34 cellular contexts compared by ENCODE assay signal in the genomic region with DNA sequence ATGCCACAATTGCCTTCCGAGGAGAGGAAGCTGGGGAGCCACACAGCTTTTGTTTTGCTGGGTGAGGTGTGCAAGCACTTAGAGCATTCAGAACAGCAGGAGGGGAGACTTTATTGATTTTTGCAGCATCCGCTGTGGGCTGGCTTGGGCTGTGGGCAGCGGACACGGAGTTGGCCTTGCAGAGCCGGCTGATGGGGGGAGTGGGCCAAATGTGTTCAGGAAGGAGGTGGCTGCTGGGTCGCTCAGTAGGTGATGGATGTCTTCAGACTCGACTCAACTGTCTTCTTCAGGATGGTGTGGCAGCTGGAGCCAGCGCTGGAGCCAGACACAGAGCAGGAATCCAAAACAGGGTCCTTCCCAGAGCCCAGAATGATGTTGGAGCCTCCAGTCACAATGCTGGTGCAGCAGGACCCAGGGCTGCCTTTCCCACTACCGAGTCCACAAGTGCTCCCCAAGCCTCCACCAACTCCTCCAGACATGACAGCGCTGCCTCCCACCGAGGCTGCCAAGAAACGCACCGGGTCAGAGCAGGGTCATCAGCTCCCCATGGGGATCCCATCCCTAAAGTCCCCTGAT. TPM values are rescaled to one million over a fixed set of nuclear protein-coding genes. Genes with fewer than 3 reads are reported as not detected.
A peak's percentile ranks its signal among the peaks of the same experiment; 100 is the strongest.
DNase-seq lines count a peak whose midpoint lies in the region; ATAC-seq, FAIRE-seq and TF ChIP-seq lines count a peak whose summit lies in the region.
"Had no signal": no experiment of that assay in that cellular context is flagged by ENCODE, and none has a peak within 500 bp of the region (broad histone marks: within the 10 kb centered on the region; RNA-seq: fewer than 3 reads in every experiment).

No MANE protein-coding gene starts in this region.

- no peak overlapping the region for H4K8ac ChIP-seq in H1 (ENCODE audit: extremely low read depth, insufficient read depth, low read length)

- H3K36me3 ChIP-seq in H1 (ENCODE audit: control insufficient read depth in 2 of 4, insufficient read depth in 4 of 4, low read length in 3 of 4) (no peaks in the 10 kb centered on the region), upper lobe of left lung (no peaks in the 10 kb centered on the region), right lobe of liver (no peaks in the 10 kb centered on the region), vagina (no peaks in the 10 kb centered on the region)
- H3K36me3 ChIP-seq: ascending aorta, colonic mucosa had no signal

- no peak overlapping the region for H2AK5ac ChIP-seq in H1 (ENCODE audit: low read depth, low read length)

- H3K4me1 ChIP-seq in H1 (replicated peaks in 1 of 4; ENCODE audit: control insufficient read depth in 3 of 4, insufficient read depth in 4 of 4, low read length in 3 of 4) (no peaks in the 10 kb centered on the region), upper lobe of left lung (no peaks in the 10 kb centered on the region), right lobe of liver (no peaks in the 10 kb centered on the region), vagina (no peaks in the 10 kb centered on the region)
- H3K4me1 ChIP-seq: ascending aorta, colonic mucosa had no signal

- no peaks in the 10 kb centered on the region for H3K27me3 Mint-ChIP-seq in activated naive CD8-positive, alpha-beta T cell
- H3K27me3 Mint-ChIP-seq in activated naive CD8-positive, alpha-beta T cell treated with anti-CD3 and anti-CD28 coated beads for 36 hours: no peaks in the 10 kb centered on the region

- no peak overlapping the region for H2BK120ac ChIP-seq in H1 (replicated peaks; ENCODE audit: low read depth, low read length)

- H3K4me1 Mint-ChIP-seq in activated naive CD8-positive, alpha-beta T cell (ENCODE audit: low read depth): peaks cover 51% of the 10 kb centered on the region
- H3K4me1 Mint-ChIP-seq in activated naive CD8-positive, alpha-beta T cell treated with anti-CD3 and anti-CD28 coated beads for 36 hours: peaks cover 47% of the 10 kb centered on the region
- H3K4me1 Mint-ChIP-seq: nephron had no signal

- ATAC-seq in upper lobe of left lung (ENCODE audit: low FRiP score in 2 of 2): no peak
- ATAC-seq in right lobe of liver: no peak
- ATAC-seq: activated CD4-positive, CD25-positive, alpha-beta regulatory T cell treated with anti-CD3 and anti-CD28 coated beads, Interleukin-2, amount 50 U/mL, for 24 hours; activated CD8-positive, alpha-beta memory T cell treated with anti-CD3 and anti-CD28 coated beads, Interleukin-2, amount 10 ng/mL, durations not matched to agents 7 days and 5 days; left colon; Right ventricle myocardium inferior; stimulated activated memory B cell treated with anti-CD40 and anti-IgM and Interleukin-4, amounts not matched to agents 10 μg/mL and 1 μg/mL and 100 μg/mL, for 72 hours had no signal

- H3K18ac ChIP-seq in H1 (ENCODE audit: extremely low read depth, low read length): no peak overlapping the region

- no peak for TF ChIP-seq EP300 in H1 (IDR thresholded peaks at IDR 0.05; ENCODE audit: borderline replicate concordance in 1 of 2, low read depth in 2 of 2, low read length in 2 of 2)
- no peak for TF ChIP-seq EP300 in upper lobe of left lung (IDR thresholded peaks at IDR 0.05)

- TF ChIP-seq CTCF in H1 (IDR thresholded peaks at IDR 0.05; ENCODE audit: control extremely low read depth in 1 of 3, insufficient read depth in 1 of 3, low read depth in 1 of 3, low read length in 3 of 3) (no peak; a peak in 1 of 4 replicates), upper lobe of left lung (IDR thresholded peaks at IDR 0.05) (no peak), right lobe of liver (IDR thresholded peaks at IDR 0.05) (no peak), vagina (IDR thresholded peaks at IDR 0.05) (no peak)

- no peak overlapping the region for H3K56ac ChIP-seq in H1 (replicated peaks; ENCODE audit: insufficient read length, low read depth, low read length)

- no peak overlapping the region for H2BK5ac ChIP-seq in H1 (ENCODE audit: low read depth, low read length)

- no peak overlapping the region for H4K91ac ChIP-seq in H1 (replicated peaks; ENCODE audit: insufficient read length, low read length)

- H3K9me3 ChIP-seq in H1 (ENCODE audit: insufficient read depth in 2 of 2, low read depth in 1 of 2, low read length in 1 of 2): no peaks in the 10 kb centered on the region; a peak in 1 of 4 replicates
- no peaks in the 10 kb centered on the region for H3K9me3 ChIP-seq in upper lobe of left lung
- H3K9me3 ChIP-seq in right lobe of liver: no peaks in the 10 kb centered on the region
- H3K9me3 ChIP-seq in vagina: no peaks in the 10 kb centered on the region
- H3K9me3 ChIP-seq: ascending aorta, colonic mucosa, SK-N-SH had no signal

- H3K23me2 ChIP-seq in H1 (ENCODE audit: low read depth, low read length): no peaks in the 10 kb centered on the region

- peak overlapping the region; percentile 51 for H3K27ac Mint-ChIP-seq in activated naive CD8-positive, alpha-beta T cell
- H3K27ac Mint-ChIP-seq in activated naive CD8-positive, alpha-beta T cell treated with anti-CD3 and anti-CD28 coated beads for 36 hours: no peak overlapping the region
- H3K27ac Mint-ChIP-seq: activated CD8-positive, alpha-beta memory T cell treated with anti-CD3 and anti-CD28 coated beads, Interleukin-2, amount 10 ng/mL, durations not matched to agents 7 days and 5 days; CD4-positive, alpha-beta T cell; nephron; stimulated activated memory B cell treated with anti-CD40 and anti-IgM and Interleukin-4, amounts not matched to agents 10 μg/mL and 1 μg/mL and 100 μg/mL, for 72 hours; type B pancreatic cell had no signal

- H2AFZ ChIP-seq in H1 (ENCODE audit: low read length): no peak overlapping the region
- H2AFZ ChIP-seq: GM23248 had no signal

- POLR2A ChIA-PET in H1 (lab: Charles Lee; ENCODE audit: partially characterized antibody): interaction anchor here (0.5 kb wide), 1 partner anchor 796 kb away, joined by 3 read pairs; no protein-coding TSS in a partner anchor

- H3K27ac ChIP-seq in H1 (ENCODE audit: low read depth, low read length) (no peak overlapping the region), upper lobe of left lung (no peak overlapping the region), right lobe of liver (no peak overlapping the region), vagina (no peak overlapping the region)
- H3K27ac ChIP-seq: ascending aorta, colonic mucosa, epithelial cell of prostate, GM23248 had no signal

- intact Hi-C loops in right lobe of liver (cut with DNase I) (no loop called here), vagina (cut with DNase I) (no loop called here)

- H3K9me3 Mint-ChIP-seq in activated naive CD8-positive, alpha-beta T cell (ENCODE audit: low read depth): no peaks in the 10 kb centered on the region
- H3K9me3 Mint-ChIP-seq in activated naive CD8-positive, alpha-beta T cell treated with anti-CD3 and anti-CD28 coated beads for 36 hours: no peaks in the 10 kb centered on the region
- H3K9me3 Mint-ChIP-seq: CD4-positive, alpha-beta T cell; nephron; type B pancreatic cell had no signal

- no peak for DNase-seq in activated naive CD8-positive, alpha-beta T cell treated with anti-CD3 and anti-CD28 coated beads for 36 hours
- peak; percentile 39 for DNase-seq in NCI-H345 treated with DMSO at 0.1 percent for 48 hours (lab: John Stamatoyannopoulos, UW; ENCODE audit: unreplicated experiment)
- no peak for DNase-seq in H1 (ENCODE audit: low read depth in 1 of 2, low spot score in 2 of 2)
- no peak for DNase-seq in upper lobe of left lung
- no peak for DNase-seq in right lobe of liver
- DNase-seq in vagina (ENCODE audit: extremely low spot score in 2 of 2): no peak
- DNase-seq: activated CD4-positive, alpha-beta T cell treated with anti-CD3 and anti-CD28 coated beads, Interleukin-2, amount 50 U/mL, for 4 hours; activated CD8-positive, alpha-beta memory T cell treated with anti-CD3 and anti-CD28 coated beads, Interleukin-2, amount 10 ng/mL, durations not matched to agents 7 days and 5 days; activated naive CD4-positive, alpha-beta T cell treated with Interleukin-2 at 50 U/mL for 16 hours; activated T-cell treated with anti-CD3 and anti-CD28 coated beads, Interleukin-2, amount 50 U/mL, for 48 hours; CD4-positive, alpha-beta T cell; colonic mucosa; effector CD4-positive, alpha-beta T cell; GM23248; hypothalamus; left colon; NCI-H1105 treated with DMSO at 0.1 percent for 48 hours; NCI-H2081; NCI-H524; SK-N-SH; T-helper 2 cell had no signal

- H3K4me3 ChIP-seq in H1 (ENCODE audit: extremely low read depth in 1 of 4, insufficient read depth in 2 of 4, low read depth in 3 of 4, low read length in 4 of 4) (no peak overlapping the region), upper lobe of left lung (no peak overlapping the region), right lobe of liver (no peak overlapping the region), vagina (no peak overlapping the region)
- H3K4me3 ChIP-seq: ascending aorta, colonic mucosa, GM23248 had no signal

- CTCF ChIA-PET in H1 (lab: Charles Lee; ENCODE audit: partially characterized antibody): interaction anchor here (0.7 to 2.2 kb wide), 12 partner anchors 10 to 443 kb away, joined by 3 to 6 read pairs (median 4); no protein-coding TSS in a partner anchor

- FAIRE-seq in H1 (lab: Jason Lieb, UNC): no peak

- 87% methylated on average over 13 of the region's 13 CpGs; no CpG with 5 or more reads in 1 of the 2 experiments for WGBS in H1 (ENCODE audit: extremely low coverage in 1 of 2, insufficient coverage in 1 of 2, insufficient read length in 1 of 2, insufficient replicate concordance in 2 of 2, low coverage in 1 of 2, low lambda C conversion rate in 2 of 2, missing lambda C conversion rate in 1 of 2), 2 experiments
- 57 to 59% methylated on average over 11 to 13 of the region's 13 CpGs for WGBS in upper lobe of left lung, 2 donors
- 41% methylated on average over 4 of the region's 13 CpGs for WGBS in right lobe of liver (ENCODE audit: insufficient coverage, low coverage, low lambda C conversion rate, missing lambda C conversion rate)

- H3K23ac ChIP-seq in H1 (ENCODE audit: insufficient read length): no peak overlapping the region

- H3K9ac ChIP-seq in H1 (replicated peaks in 1 of 4; ENCODE audit: extremely low read depth in 1 of 4, low read depth in 3 of 4, low read length in 3 of 4): no peak overlapping the region
- H3K9ac ChIP-seq: GM23248, SK-N-SH had no signal

- no peak for TF ChIP-seq POLR2A in H1 (IDR thresholded peaks at IDR 0.05; ENCODE audit: control extremely low read depth in 1 of 2, low read depth in 2 of 2, low read length in 2 of 2)
- no peak for TF ChIP-seq POLR2A in upper lobe of left lung (IDR thresholded peaks at IDR 0.05)
- TF ChIP-seq POLR2A in right lobe of liver (IDR thresholded peaks at IDR 0.05): no peak
- TF ChIP-seq POLR2A in vagina (IDR thresholded peaks at IDR 0.05): no peak

- no peaks in the 10 kb centered on the region for H3K79me1 ChIP-seq in H1 (ENCODE audit: low read depth, low read length)

- H4K5ac ChIP-seq in H1 (ENCODE audit: insufficient read length, low read depth, low read length): no peak overlapping the region

- H3K79me2 ChIP-seq in H1 (ENCODE audit: control insufficient read depth in 1 of 2, insufficient read depth in 2 of 2, low read length in 2 of 2): no peaks in the 10 kb centered on the region

- H3K36me3 Mint-ChIP-seq in activated naive CD8-positive, alpha-beta T cell: no peaks in the 10 kb centered on the region
- no peaks in the 10 kb centered on the region for H3K36me3 Mint-ChIP-seq in activated naive CD8-positive, alpha-beta T cell treated with anti-CD3 and anti-CD28 coated beads for 36 hours
- H3K36me3 Mint-ChIP-seq: activated CD8-positive, alpha-beta memory T cell treated with anti-CD3 and anti-CD28 coated beads, Interleukin-2, amount 10 ng/mL, durations not matched to agents 7 days and 5 days; stimulated activated memory B cell treated with anti-CD40 and anti-IgM and Interleukin-4, amounts not matched to agents 10 μg/mL and 1 μg/mL and 100 μg/mL, for 72 hours; type B pancreatic cell had no signal

- no peaks in the 10 kb centered on the region for H4K20me1 ChIP-seq in H1 (replicated peaks in 1 of 2; ENCODE audit: control insufficient read depth in 1 of 2, insufficient read depth in 2 of 2, low read length in 2 of 2)

- no peak overlapping the region for H2BK12ac ChIP-seq in H1 (ENCODE audit: low read depth, low read length)

- no peak overlapping the region for H2BK15ac ChIP-seq in H1 (ENCODE audit: low read length)

- no peak overlapping the region for H3K14ac ChIP-seq in H1 (ENCODE audit: insufficient read length)

- no peak overlapping the region for H2BK20ac ChIP-seq in H1 (ENCODE audit: low read length)

- no peak overlapping the region for H3K4me2 ChIP-seq in H1 (ENCODE audit: insufficient read depth in 1 of 2, low read depth in 2 of 2, low read length in 2 of 2)
- H3K4me2 ChIP-seq: SK-N-SH had no signal

- no peak overlapping the region for H3K4me3 Mint-ChIP-seq in activated naive CD8-positive, alpha-beta T cell
- no peak overlapping the region for H3K4me3 Mint-ChIP-seq in activated naive CD8-positive, alpha-beta T cell treated with anti-CD3 and anti-CD28 coated beads for 36 hours
- H3K4me3 Mint-ChIP-seq: activated CD8-positive, alpha-beta memory T cell treated with anti-CD3 and anti-CD28 coated beads, Interleukin-2, amount 10 ng/mL, durations not matched to agents 7 days and 5 days; CD4-positive, alpha-beta T cell; nephron; stimulated activated memory B cell treated with anti-CD40 and anti-IgM and Interleukin-4, amounts not matched to agents 10 μg/mL and 1 μg/mL and 100 μg/mL, for 72 hours; type B pancreatic cell had no signal

- no peak overlapping the region for H3K4ac ChIP-seq in H1 (replicated peaks; ENCODE audit: insufficient read length, low read depth, low read length)

- H3K27me3 ChIP-seq in H1 (replicated peaks in 1 of 4; ENCODE audit: control insufficient read depth in 3 of 4, extremely low read depth in 1 of 4, insufficient read depth in 3 of 4, low read length in 3 of 4) (peaks cover 0 to 2% (median 0%) of the 10 kb centered on the region in 4 experiments; a peak in 1 of 7 replicates), upper lobe of left lung (no peaks in the 10 kb centered on the region), right lobe of liver (no peaks in the 10 kb centered on the region), vagina (no peaks in the 10 kb centered on the region)
- H3K27me3 ChIP-seq: ascending aorta, colonic mucosa had no signal

- peak; percentile 6 to 18; a peak in 1 of 4 replicates for TF ChIP-seq RAD21 in H1 (IDR thresholded peaks at IDR 0.05 in 1 of 2, conservative IDR thresholded peaks at IDR 0.05 in 1 of 2; ENCODE audit: low read depth in 2 of 2, low read length in 2 of 2)

RNA-seq across cellular contexts. Expression of gene KRT79, which starts 4.8 kb away (rescaled TPM):
- total RNA-seq in activated naive CD8-positive, alpha-beta T cell treated with anti-CD3 and anti-CD28 coated beads for 36 hours: under 1 TPM; 0.95 to 0.96 TPM
- total RNA-seq in H1 (2021; fragmentation: NEBNext Ultra II Directional; extraction: Animal tissue kit (Norgen Biotek cat#: 25700)): not detected in 2 replicates
- not detected in 2 replicates for polyA plus RNA-seq in H1 (2011; rRNA removed)
- not detected for polyA plus RNA-seq in H1 (2011; cell fraction: cytosol; rRNA removed)
- not detected for polyA plus RNA-seq in H1 (2011; cell fraction: nucleus; rRNA removed)
- polyA plus RNA-seq in H1 (2012, experiment 1 of 2): not detected in 4 replicates
- not detected for polyA plus RNA-seq in H1 (2012, experiment 2 of 2)
- not detected for polyA plus RNA-seq in H1 (2013, experiment 1 of 2)
- polyA plus RNA-seq in H1 (2013, experiment 2 of 2): not detected
- not detected in 2 replicates for polyA minus RNA-seq in H1 (2011; rRNA and poly(A)+ RNA removed)
- not detected for polyA minus RNA-seq in H1 (2011; cell fraction: cytosol; rRNA and poly(A)+ RNA removed)
- not detected for polyA minus RNA-seq in H1 (2011; cell fraction: nucleus; rRNA and poly(A)+ RNA removed)
- total RNA-seq in upper lobe of left lung (1 to 10 TPM in 3 of 6 donors, under 1 TPM in 1, not detected in 2; 0.30 to 8.9 (median 1.3) TPM), right lobe of liver (not detected), vagina (1.7 TPM)
- total RNA-seq: ascending aorta; CD4-positive, alpha-beta T cell; colonic mucosa; GM23248; HT-29; left colon; mucosa of gallbladder; osteocyte; Right ventricle myocardium inferior had no signal
- polyA plus RNA-seq: SK-N-SH had no signal

RNA-seq across cellular contexts. Expression of gene KRT78, which starts 9.8 kb away (rescaled TPM):
- not detected for total RNA-seq in activated naive CD8-positive, alpha-beta T cell treated with anti-CD3 and anti-CD28 coated beads for 36 hours
- not detected in 2 replicates for total RNA-seq in H1 (2021; fragmentation: NEBNext Ultra II Directional; extraction: Animal tissue kit (Norgen Biotek cat#: 25700))
- polyA plus RNA-seq in H1 (2011; rRNA removed): not detected in 2 replicates
- not detected for polyA plus RNA-seq in H1 (2011; cell fraction: cytosol; rRNA removed)
- not detected for polyA plus RNA-seq in H1 (2011; cell fraction: nucleus; rRNA removed)
- not detected in 4 replicates for polyA plus RNA-seq in H1 (2012, experiment 1 of 2)
- not detected for polyA plus RNA-seq in H1 (2012, experiment 2 of 2)
- polyA plus RNA-seq in H1 (2013, experiment 1 of 2): not detected
- not detected for polyA plus RNA-seq in H1 (2013, experiment 2 of 2)
- polyA minus RNA-seq in H1 (2011; rRNA and poly(A)+ RNA removed): not detected in 2 replicates
- not detected for polyA minus RNA-seq in H1 (2011; cell fraction: cytosol; rRNA and poly(A)+ RNA removed)
- polyA minus RNA-seq in H1 (2011; cell fraction: nucleus; rRNA and poly(A)+ RNA removed): not detected
- under 1 TPM in 2 of 6 donors, not detected in 4; 0.13 to 0.30 TPM for total RNA-seq in upper lobe of left lung
- total RNA-seq in right lobe of liver: not detected
- total RNA-seq in vagina: 89.1 TPM
- total RNA-seq: activated CD8-positive, alpha-beta memory T cell treated with anti-CD3 and anti-CD28 coated beads, Interleukin-2, amount 10 ng/mL, durations not matched to agents 7 days and 5 days; ascending aorta; CD4-positive, alpha-beta T cell; colonic mucosa; Daoy; GM23248; HT-29; left colon; mucosa of gallbladder; osteocyte; Right ventricle myocardium inferior; subcutaneous adipose tissue had no signal
- polyA plus RNA-seq: GM23248, SK-N-SH had no signal

RNA-seq across cellular contexts. Expression of gene KRT4, which starts 25.0 kb away (rescaled TPM):
- total RNA-seq in activated naive CD8-positive, alpha-beta T cell treated with anti-CD3 and anti-CD28 coated beads for 36 hours: under 1 TPM in 1 of 2 experiments, not detected in 1; 0.22 TPM
- total RNA-seq in H1 (2021; fragmentation: NEBNext Ultra II Directional; extraction: Animal tissue kit (Norgen Biotek cat#: 25700)): not detected in 2 replicates
- polyA plus RNA-seq in H1 (2011; rRNA removed): 0.06 TPM in 1 of 2 replicates, not detected in the other
- not detected for polyA plus RNA-seq in H1 (2011; cell fraction: cytosol; rRNA removed)
- polyA plus RNA-seq in H1 (2011; cell fraction: nucleus; rRNA removed): not detected
- not detected in 4 replicates for polyA plus RNA-seq in H1 (2012, experiment 1 of 2)
- not detected for polyA plus RNA-seq in H1 (2012, experiment 2 of 2)
- polyA plus RNA-seq in H1 (2013, experiment 1 of 2): 0.02 TPM
- polyA plus RNA-seq in H1 (2013, experiment 2 of 2): not detected
- polyA minus RNA-seq in H1 (2011; rRNA and poly(A)+ RNA removed): not detected in 2 replicates
- not detected for polyA minus RNA-seq in H1 (2011; cell fraction: cytosol; rRNA and poly(A)+ RNA removed)
- polyA minus RNA-seq in H1 (2011; cell fraction: nucleus; rRNA and poly(A)+ RNA removed): not detected
- total RNA-seq in upper lobe of left lung: 10 to 100 TPM in 4 of 6 donors, 1 to 10 TPM in 2; 2.1 to 36.1 (median 15.1) TPM
- total RNA-seq in right lobe of liver: not detected
- 354 TPM for total RNA-seq in vagina
- total RNA-seq: activated CD8-positive, alpha-beta memory T cell treated with anti-CD3 and anti-CD28 coated beads, Interleukin-2, amount 10 ng/mL, durations not matched to agents 7 days and 5 days; ascending aorta; CD4-positive, alpha-beta T cell; colonic mucosa; Daoy; HT-29; left colon; mucosa of gallbladder; osteocyte; Right ventricle myocardium inferior; subcutaneous adipose tissue had no signal
- polyA plus RNA-seq: GM23248, SK-N-SH had no signal

RNA-seq across cellular contexts. Expression of gene KRT3, which starts 43.0 kb away (rescaled TPM):
- total RNA-seq in activated naive CD8-positive, alpha-beta T cell treated with anti-CD3 and anti-CD28 coated beads for 36 hours: not detected
- total RNA-seq in H1 (2021; fragmentation: NEBNext Ultra II Directional; extraction: Animal tissue kit (Norgen Biotek cat#: 25700)): not detected in 2 replicates
- not detected in 2 replicates for polyA plus RNA-seq in H1 (2011; rRNA removed)
- 0.03 TPM for polyA plus RNA-seq in H1 (2011; cell fraction: cytosol; rRNA removed)
- polyA plus RNA-seq in H1 (2011; cell fraction: nucleus; rRNA removed): not detected
- not detected in 4 replicates for polyA plus RNA-seq in H1 (2012, experiment 1 of 2)
- polyA plus RNA-seq in H1 (2012, experiment 2 of 2): not detected
- not detected for polyA plus RNA-seq in H1 (2013, experiment 1 of 2)
- not detected for polyA plus RNA-seq in H1 (2013, experiment 2 of 2)
- polyA minus RNA-seq in H1 (2011; rRNA and poly(A)+ RNA removed): not detected in 2 replicates
- polyA minus RNA-seq in H1 (2011; cell fraction: cytosol; rRNA and poly(A)+ RNA removed): not detected
- not detected for polyA minus RNA-seq in H1 (2011; cell fraction: nucleus; rRNA and poly(A)+ RNA removed)
- total RNA-seq in upper lobe of left lung: not detected
- not detected for total RNA-seq in right lobe of liver
- total RNA-seq in vagina: not detected
- total RNA-seq: activated CD8-positive, alpha-beta memory T cell treated with anti-CD3 and anti-CD28 coated beads, Interleukin-2, amount 10 ng/mL, durations not matched to agents 7 days and 5 days; ascending aorta; CD4-positive, alpha-beta T cell; colonic mucosa; Daoy; GM23248; HT-29; left colon; mucosa of gallbladder; osteocyte; Right ventricle myocardium inferior; subcutaneous adipose tissue had no signal
- polyA plus RNA-seq: GM23248, SK-N-SH had no signal

Comparison
In these comparisons a context has a peak if more than half of its experiments do, and no peak if none do; other contexts are left out.
1. RNA of gene KRT78, which starts 9.8 kb away (total RNA-seq): 89.1 TPM in vagina (single experiment); 0.13 to 0.30 TPM in upper lobe of left lung, not detected in activated naive CD8-positive, alpha-beta T cell treated with anti-CD3 and anti-CD28 coated beads for 36 hours, not detected in H1 and not detected in right lobe of liver; every median in the first group is over 10 times any median in the second.